In genomic region chr1:153659175-153659534, GRCh38 we compare ENCODE assay signal across 8 cellular contexts. TPM values are rescaled to one million over a fixed set of nuclear protein-coding genes. Genes with fewer than 3 reads are reported as not detected.
DNase-seq lines count a peak whose midpoint lies in the region; ATAC-seq, FAIRE-seq and TF ChIP-seq lines count a peak whose summit lies in the region.

No MANE protein-coding gene starts in this region.

- no peaks in the 10 kb centered on the region for H3K9me3 Mint-ChIP-seq in activated naive CD4-positive, alpha-beta T cell treated with anti-CD3 and anti-CD28 coated beads, Interleukin-2, amount 50 U/mL, for 24 hours

- H3K9me1 ChIP-seq in K562 (ENCODE audit: control insufficient read depth, insufficient read depth, low read length): no peaks in the 10 kb centered on the region

- WGBS in K562 (ENCODE audit: insufficient coverage, low coverage, missing lambda C conversion rate): 18% methylated on average over 8 of the region's 8 CpGs

- in situ Hi-C loops in K562 (cut with MboI): no loop called here

- 0 out of 2 replicates have a peak overlapping the region, but pooled peaks have one; percentile 100 for H2AFZ ChIP-seq in K562 (ENCODE audit: low read depth, low read length)

- DNase-seq in activated naive CD4-positive, alpha-beta T cell treated with Interleukin-2 at 50 U/mL for 16 hours: no peak
- no peak for DNase-seq in K562 (ENCODE audit: extremely low read depth in 1 of 4, low spot score in 3 of 4)
- DNase-seq in lower lobe of right lung: no peak
- peak; percentile 28 for DNase-seq in upper lobe of right lung
- no peak for DNase-seq in activated CD4-positive, CD25-positive, alpha-beta regulatory T cell (lab: John Stamatoyannopoulos, UW)
- no peak for DNase-seq in HuH-7.5 (ENCODE audit: low spot score)

- H3K4me1 ChIP-seq in K562 (replicated peaks in 1 of 2; ENCODE audit: control insufficient read depth in 2 of 2, insufficient read depth in 2 of 2, low read length in 2 of 2) (peaks cover 3 to 16% of the 10 kb centered on the region in 2 experiments; a peak in 4 of 5 replicates), lower lobe of right lung (peaks cover 14% of the 10 kb centered on the region), upper lobe of right lung (peaks cover 8% of the 10 kb centered on the region)

- H3K4me3 ChIP-seq in K562: peak overlapping the region; percentile 98
- H3K4me3 ChIP-seq in lower lobe of right lung: peak overlapping the region; percentile 72
- peak overlapping the region; percentile 87 for H3K4me3 ChIP-seq in upper lobe of right lung

- TSS peak; percentile 75 for BruUV-seq in K562 (replicated peaks; lab: Mats Ljungman, UMichigan)

- peak overlapping the region; percentile 94 for H3K27ac Mint-ChIP-seq in activated naive CD4-positive, alpha-beta T cell treated with anti-CD3 and anti-CD28 coated beads, Interleukin-2, amount 50 U/mL, for 24 hours

- no peaks in the 10 kb centered on the region for H3K27me3 ChIP-seq in K562 (ENCODE audit: control insufficient read depth in 2 of 2, insufficient read depth in 2 of 2, low read length in 2 of 2)
- H3K27me3 ChIP-seq in lower lobe of right lung (ENCODE audit: low read depth): no peaks in the 10 kb centered on the region
- no peaks in the 10 kb centered on the region for H3K27me3 ChIP-seq in upper lobe of right lung

- peaks cover 13% of the 10 kb centered on the region for H3K79me2 ChIP-seq in K562 (ENCODE audit: control insufficient read depth, insufficient read depth, low read length)

- H3K36me3 ChIP-seq in K562 (ENCODE audit: control insufficient read depth, insufficient read depth, low read length): peaks cover 37% of the 10 kb centered on the region
- peaks cover 35% of the 10 kb centered on the region for H3K36me3 ChIP-seq in lower lobe of right lung
- peaks cover 38% of the 10 kb centered on the region for H3K36me3 ChIP-seq in upper lobe of right lung

- no peaks in the 10 kb centered on the region for H4K20me1 ChIP-seq in K562 (replicated peaks; ENCODE audit: control insufficient read depth, insufficient read depth, low read length)

- peak overlapping the region; percentile 93 for H3K4me2 ChIP-seq in K562 (ENCODE audit: insufficient read depth, low read length)

- TF ChIP-seq CTCF in K562 (IDR thresholded peaks at IDR 0.05 in 2 of 3, conservative IDR thresholded peaks at IDR 0.05 in 1 of 3; ENCODE audit: insufficient read depth in 2 of 3, low read depth in 1 of 3, low read length in 3 of 3): no peak
- TF ChIP-seq CTCF in lower lobe of right lung (IDR thresholded peaks at IDR 0.05): no peak
- no peak for TF ChIP-seq CTCF in upper lobe of right lung (IDR thresholded peaks at IDR 0.05)

- no peak for FAIRE-seq in K562 (lab: Jason Lieb, UNC)

- TF ChIP-seq EP300 in K562 (IDR thresholded peaks at IDR 0.05; ENCODE audit: low read length): no peak

- TF ChIP-seq POLR2A in K562 (conservative IDR thresholded peaks at IDR 0.05): no peak

- H3K4me3 Mint-ChIP-seq in activated naive CD4-positive, alpha-beta T cell treated with anti-CD3 and anti-CD28 coated beads, Interleukin-2, amount 50 U/mL, for 24 hours: peak overlapping the region; percentile 93

- no peaks in the 10 kb centered on the region for H3K27me3 Mint-ChIP-seq in activated naive CD4-positive, alpha-beta T cell treated with anti-CD3 and anti-CD28 coated beads, Interleukin-2, amount 50 U/mL, for 24 hours

- peak overlapping the region; percentile 81 to 92; a peak in 3 of 4 replicates for H3K9ac ChIP-seq in K562 (ENCODE audit: insufficient read depth in 1 of 2, low read depth in 2 of 2, low read length in 2 of 2)

- peaks cover 7% of the 10 kb centered on the region for H3K36me3 Mint-ChIP-seq in activated naive CD4-positive, alpha-beta T cell treated with anti-CD3 and anti-CD28 coated beads, Interleukin-2, amount 50 U/mL, for 24 hours

- POLR2A ChIA-PET in K562 (lab: Yijun Ruan, JAX): interaction anchor here (0.7 to 6.1 kb wide), 12 partner anchors 10 to 326 kb away, joined by 3 to 51 read pairs (median 4); partner anchors contain the start of genes CHTOP, ILF2, S100A13 and SLC39A1

- intact Hi-C loops in K562 (cut with micrococcal nuclease) (no loop called here), lower lobe of right lung (cut with DNase I) (no loop called here), upper lobe of right lung (cut with DNase I) (no loop called here)

- H3K27ac ChIP-seq in K562 (ENCODE audit: extremely low read depth, low read depth, low read length) (peak overlapping the region; percentile 86; the same call in 2 of the 3 replicates), lower lobe of right lung (peak overlapping the region; percentile 90), upper lobe of right lung (peak overlapping the region; percentile 94)

- TF ChIP-seq RAD21 in K562 (CRISPR knock-in tag; conservative IDR thresholded peaks at IDR 0.05 in 1 of 2, IDR thresholded peaks at IDR 0.05 in 1 of 2): no peak

- CTCF ChIA-PET in K562 (lab: Yijun Ruan, JAX; ENCODE audit: low intra/inter-chr PET ratio): no interaction called here

- H3K9me3 ChIP-seq in K562 (replicated peaks; ENCODE audit: control insufficient read depth, insufficient read depth, low read depth, low read length) (no peaks in the 10 kb centered on the region), lower lobe of right lung (no peaks in the 10 kb centered on the region), upper lobe of right lung (no peaks in the 10 kb centered on the region)

- ATAC-seq in K562: no peak
- no peak for ATAC-seq in lower lobe of right lung
- ATAC-seq in upper lobe of right lung: no peak
- no peak for ATAC-seq in HG02678 (IDR thresholded peaks at IDR 0.05; ENCODE audit: unreplicated experiment)

- peaks cover 16% of the 10 kb centered on the region for H3K4me1 Mint-ChIP-seq in activated naive CD4-positive, alpha-beta T cell treated with anti-CD3 and anti-CD28 coated beads, Interleukin-2, amount 50 U/mL, for 24 hours

RNA-seq across cellular contexts. Expression of gene SNAPIN, which starts 0.7 kb away (rescaled TPM):
- 8.7 and 14.0 TPM in 2 replicates for total RNA-seq in K562 (2011; cell fraction: chromatin; rRNA removed; ENCODE audit: low replicate concordance)
- total RNA-seq in K562 (2011; cell fraction: nucleolus; rRNA removed): 14.8 and 16.6 TPM in 2 replicates
- total RNA-seq in K562 (2011; cell fraction: nucleoplasm; rRNA removed): 14.4 and 14.7 TPM in 2 replicates
- total RNA-seq in K562 (2014; rRNA removed): 36.0 and 36.7 TPM in 2 replicates
- total RNA-seq in K562 (2014; rRNA removed; fragmentation: Illumina TruSeq; extraction: Trizol): 26.5 and 27.8 TPM in 2 replicates
- 31.3 and 32.3 TPM in 2 replicates for total RNA-seq in K562 (2015; rRNA removed; fragmentation: Illumina TruSeq; extraction: Trizol)
- 24.6 and 26.6 TPM in 2 replicates for total RNA-seq in K562 (2021)
- 32.8 and 36.8 TPM in 2 replicates for polyA plus RNA-seq in K562 (2011; rRNA removed)
- 36.0 and 39.1 TPM in 2 replicates for polyA plus RNA-seq in K562 (2011; cell fraction: cytosol; rRNA removed)
- 25.2 and 27.6 TPM in 2 replicates for polyA plus RNA-seq in K562 (2011; cell fraction: nucleus; rRNA removed)
- polyA plus RNA-seq in K562 (2012): 28.4 and 30.6 TPM in 2 replicates
- 33.5 and 42.4 TPM in 2 replicates for polyA plus RNA-seq in K562 (2014; fragmentation: Illumina TruSeq; extraction: Trizol)
- polyA plus RNA-seq in K562 (2014; fragmentation: Nextera tagmentation; extraction: Ambion mirVana): 10 to 100 TPM; 11.2 to 15.8 TPM
- 42.4 and 43.9 TPM in 2 replicates for polyA plus RNA-seq in K562 (2014; rRNA removed)
- 10.2 and 10.5 TPM in 2 replicates for polyA minus RNA-seq in K562 (2011; rRNA and poly(A)+ RNA removed)
- polyA minus RNA-seq in K562 (2011; cell fraction: cytosol; rRNA and poly(A)+ RNA removed): 3.1 and 9.0 TPM in 2 replicates
- polyA minus RNA-seq in K562 (2011; cell fraction: nucleus; rRNA and poly(A)+ RNA removed): 5.9 and 8.8 TPM in 2 replicates
- total RNA-seq in lower lobe of right lung: 40.2 TPM
- 32.7 TPM for total RNA-seq in upper lobe of right lung

RNA-seq across cellular contexts. Expression of gene ILF2, which starts 11.6 kb away (rescaled TPM):
- total RNA-seq in K562 (2011; cell fraction: chromatin; rRNA removed; ENCODE audit: low replicate concordance): 167 and 217 TPM in 2 replicates
- 160 TPM in 2 replicates for total RNA-seq in K562 (2011; cell fraction: nucleolus; rRNA removed)
- 148 and 169 TPM in 2 replicates for total RNA-seq in K562 (2011; cell fraction: nucleoplasm; rRNA removed)
- total RNA-seq in K562 (2014; rRNA removed) (282 and 331 TPM in 2 replicates), K562 (2014; rRNA removed; fragmentation: Illumina TruSeq; extraction: Trizol) (474 and 498 TPM in 2 replicates), K562 (2015; rRNA removed; fragmentation: Illumina TruSeq; extraction: Trizol) (482 and 491 TPM in 2 replicates), K562 (2021) (313 and 315 TPM in 2 replicates), lower lobe of right lung (83.2 TPM), upper lobe of right lung (86.1 TPM)
- polyA plus RNA-seq in K562 (2011; rRNA removed) (632 and 726 TPM in 2 replicates), K562 (2014; fragmentation: Illumina TruSeq; extraction: Trizol) (544 and 664 TPM in 2 replicates), K562 (2014; fragmentation: Nextera tagmentation; extraction: Ambion mirVana) (100 to 1,000 TPM; 459 to 642 TPM), K562 (2014; rRNA removed) (305 and 356 TPM in 2 replicates)
- 415 and 502 TPM in 2 replicates for polyA plus RNA-seq in K562 (2011; cell fraction: cytosol; rRNA removed)
- 264 and 364 TPM in 2 replicates for polyA plus RNA-seq in K562 (2011; cell fraction: nucleus; rRNA removed)
- 325 and 353 TPM in 2 replicates for polyA plus RNA-seq in K562 (2012)
- polyA minus RNA-seq in K562 (2011; rRNA and poly(A)+ RNA removed): 480 and 562 TPM in 2 replicates
- 157 and 219 TPM in 2 replicates for polyA minus RNA-seq in K562 (2011; cell fraction: cytosol; rRNA and poly(A)+ RNA removed)
- polyA minus RNA-seq in K562 (2011; cell fraction: nucleus; rRNA and poly(A)+ RNA removed): 57.8 and 119 TPM in 2 replicates

RNA-seq across cellular contexts. Expression of gene NPR1, which starts 19.3 kb away (rescaled TPM):
- 0.58 TPM in 1 of 2 replicates, not detected in the other for total RNA-seq in K562 (2011; cell fraction: chromatin; rRNA removed; ENCODE audit: low replicate concordance)
- 0.13 and 0.17 TPM in 2 replicates for total RNA-seq in K562 (2011; cell fraction: nucleolus; rRNA removed)
- total RNA-seq in K562 (2011; cell fraction: nucleoplasm; rRNA removed): not detected in 2 replicates
- total RNA-seq in K562 (2014; rRNA removed) (0.05 TPM in 1 of 2 replicates, not detected in the other), K562 (2014; rRNA removed; fragmentation: Illumina TruSeq; extraction: Trizol) (not detected in 2 replicates), K562 (2015; rRNA removed; fragmentation: Illumina TruSeq; extraction: Trizol) (not detected in 2 replicates), K562 (2021) (0.04 and 0.16 TPM in 2 replicates), lower lobe of right lung (58.8 TPM), upper lobe of right lung (69.4 TPM)
- polyA plus RNA-seq in K562 (2011; rRNA removed) (0.06 TPM in 1 of 2 replicates, not detected in the other), K562 (2014; fragmentation: Illumina TruSeq; extraction: Trizol) (not detected in 2 replicates), K562 (2014; fragmentation: Nextera tagmentation; extraction: Ambion mirVana) (not detected), K562 (2014; rRNA removed) (not detected in 2 replicates)
- 0.12 TPM in 1 of 2 replicates, not detected in the other for polyA plus RNA-seq in K562 (2011; cell fraction: cytosol; rRNA removed)
- polyA plus RNA-seq in K562 (2011; cell fraction: nucleus; rRNA removed): 0.06 and 0.26 TPM in 2 replicates
- polyA plus RNA-seq in K562 (2012): 0.01 and 0.03 TPM in 2 replicates
- not detected in 2 replicates for polyA minus RNA-seq in K562 (2011; rRNA and poly(A)+ RNA removed)
- 0.48 and 1.6 TPM in 2 replicates for polyA minus RNA-seq in K562 (2011; cell fraction: cytosol; rRNA and poly(A)+ RNA removed)
- 0.13 TPM in 1 of 2 replicates, not detected in the other for polyA minus RNA-seq in K562 (2011; cell fraction: nucleus; rRNA and poly(A)+ RNA removed)

RNA-seq across cellular contexts. Expression of gene CHTOP, which starts 25.3 kb away (rescaled TPM):
- total RNA-seq in K562 (2011; cell fraction: chromatin; rRNA removed; ENCODE audit: low replicate concordance): 128 and 182 TPM in 2 replicates
- 86.2 and 96.9 TPM in 2 replicates for total RNA-seq in K562 (2011; cell fraction: nucleolus; rRNA removed)
- total RNA-seq in K562 (2011; cell fraction: nucleoplasm; rRNA removed): 171 and 245 TPM in 2 replicates
- total RNA-seq in K562 (2014; rRNA removed) (60.8 and 75.6 TPM in 2 replicates), K562 (2014; rRNA removed; fragmentation: Illumina TruSeq; extraction: Trizol) (53.0 and 54.8 TPM in 2 replicates), K562 (2015; rRNA removed; fragmentation: Illumina TruSeq; extraction: Trizol) (57.2 and 60.4 TPM in 2 replicates), K562 (2021) (79.2 and 79.6 TPM in 2 replicates), lower lobe of right lung (72.2 TPM), upper lobe of right lung (63.5 TPM)
- polyA plus RNA-seq in K562 (2011; rRNA removed) (82.7 and 91.8 TPM in 2 replicates), K562 (2014; fragmentation: Illumina TruSeq; extraction: Trizol) (68.2 and 68.3 TPM in 2 replicates), K562 (2014; fragmentation: Nextera tagmentation; extraction: Ambion mirVana) (10 to 100 TPM; 10.2 to 10.3 TPM), K562 (2014; rRNA removed) (87.8 and 94.0 TPM in 2 replicates)
- 56.0 and 71.7 TPM in 2 replicates for polyA plus RNA-seq in K562 (2011; cell fraction: cytosol; rRNA removed)
- 78.6 and 81.6 TPM in 2 replicates for polyA plus RNA-seq in K562 (2011; cell fraction: nucleus; rRNA removed)
- 59.7 and 63.1 TPM in 2 replicates for polyA plus RNA-seq in K562 (2012)
- 67.2 and 81.2 TPM in 2 replicates for polyA minus RNA-seq in K562 (2011; rRNA and poly(A)+ RNA removed)
- polyA minus RNA-seq in K562 (2011; cell fraction: cytosol; rRNA and poly(A)+ RNA removed): 25.4 and 25.8 TPM in 2 replicates
- polyA minus RNA-seq in K562 (2011; cell fraction: nucleus; rRNA and poly(A)+ RNA removed): 61.4 and 84.9 TPM in 2 replicates

RNA-seq across cellular contexts. Expression of gene S100A1, which starts 30.9 kb away (rescaled TPM):
- total RNA-seq in K562 (2011; cell fraction: chromatin; rRNA removed; ENCODE audit: low replicate concordance): 3.4 and 6.9 TPM in 2 replicates
- total RNA-seq in K562 (2011; cell fraction: nucleolus; rRNA removed): 4.8 and 6.3 TPM in 2 replicates
- 5.9 and 8.4 TPM in 2 replicates for total RNA-seq in K562 (2011; cell fraction: nucleoplasm; rRNA removed)
- total RNA-seq in K562 (2014; rRNA removed) (16.1 and 22.4 TPM in 2 replicates), K562 (2014; rRNA removed; fragmentation: Illumina TruSeq; extraction: Trizol) (4.6 and 5.7 TPM in 2 replicates), K562 (2015; rRNA removed; fragmentation: Illumina TruSeq; extraction: Trizol) (7.9 TPM in 2 replicates), K562 (2021) (12.7 and 14.1 TPM in 2 replicates), lower lobe of right lung (0.71 TPM), upper lobe of right lung (not detected)
- polyA plus RNA-seq in K562 (2011; rRNA removed) (27.3 and 30.1 TPM in 2 replicates), K562 (2014; fragmentation: Illumina TruSeq; extraction: Trizol) (14.4 and 15.0 TPM in 2 replicates), K562 (2014; fragmentation: Nextera tagmentation; extraction: Ambion mirVana) (under 1 TPM; 0.44 to 0.53 TPM), K562 (2014; rRNA removed) (24.4 and 27.1 TPM in 2 replicates)
- 46.4 and 48.5 TPM in 2 replicates for polyA plus RNA-seq in K562 (2011; cell fraction: cytosol; rRNA removed)
- polyA plus RNA-seq in K562 (2011; cell fraction: nucleus; rRNA removed): 10.6 and 11.0 TPM in 2 replicates
- polyA plus RNA-seq in K562 (2012): 27.9 and 39.5 TPM in 2 replicates
- 12.5 and 25.6 TPM in 2 replicates for polyA minus RNA-seq in K562 (2011; rRNA and poly(A)+ RNA removed)
- polyA minus RNA-seq in K562 (2011; cell fraction: cytosol; rRNA and poly(A)+ RNA removed): 11.0 and 12.5 TPM in 2 replicates
- 2.2 and 4.4 TPM in 2 replicates for polyA minus RNA-seq in K562 (2011; cell fraction: nucleus; rRNA and poly(A)+ RNA removed)

Comparison
In these comparisons a context has a peak if more than half of its experiments do, and no peak if none do; other contexts are left out.
1. RNA of gene NPR1, which starts 19.3 kb away (total RNA-seq): 69.4 TPM in upper lobe of right lung (single experiment) and 58.8 TPM in lower lobe of right lung (single experiment); 0.04 to 0.58 TPM in K562; every median in the first group is over 10 times any median in the second.
2. Peak in every context shown above with its lines, with median percentiles within 50 percentile points of each other: H3K27ac ChIP-seq and H3K4me3 ChIP-seq.